8 cellular contexts compared by ENCODE assay signal in genomic region chr7:27115161-27116018, GRCh38. TPM values are rescaled to one million over a fixed set of nuclear protein-coding genes. Genes with fewer than 3 reads are reported as not detected.
DNase-seq lines count a peak whose midpoint lies in the region; ATAC-seq, FAIRE-seq and TF ChIP-seq lines count a peak whose summit lies in the region.
"Had no signal": no experiment of that assay in that cellular context is flagged by ENCODE, and none has a peak within 500 bp of the region (broad histone marks: within the 10 kb centered on the region; RNA-seq: fewer than 3 reads in every experiment).

No MANE protein-coding gene starts in this region.

- WGBS in small intestine, 3 donors: 13 to 34% (median 30%) methylated on average over 44 of the region's 44 CpGs

- TF ChIP-seq CTCF in fibroblast of mammary gland (conservative IDR thresholded peaks at IDR 0.05; ENCODE audit: control insufficient read depth, insufficient read depth, low read depth, low read length): no peak

- no peaks in the 10 kb centered on the region for H3K9me3 ChIP-seq in small intestine (ENCODE audit: control insufficient read depth, low read depth)

- H3K27me3 ChIP-seq in small intestine (ENCODE audit: control insufficient read depth in 2 of 2, insufficient read depth in 2 of 2, low read length in 2 of 2): no peaks in the 10 kb centered on the region

- H3K36me3 ChIP-seq in small intestine (ENCODE audit: control insufficient read depth in 2 of 2, insufficient read depth in 2 of 2, low read length in 2 of 2): no peaks in the 10 kb centered on the region

- H3K4me3 ChIP-seq in fibroblast of mammary gland (ENCODE audit: control insufficient read depth, low read depth, low read length) (peak overlapping the region; percentile 46), small intestine (ENCODE audit: low read depth in 1 of 2, low read length in 2 of 2) (peak overlapping the region; percentile 46 to 47)

- ATAC-seq in GM21717 (IDR thresholded peaks at IDR 0.05; ENCODE audit: unreplicated experiment) (no peak), GM18873 (IDR thresholded peaks at IDR 0.05; ENCODE audit: low FRiP score, unreplicated experiment) (no peak)

- DNase-seq in NCI-H460 (ENCODE audit: extremely low read depth, low read depth) (peak; percentile 67), fibroblast of mammary gland (ENCODE audit: low read depth) (peak; percentile 74), small intestine (peak; percentile 77), NCI-H2107 treated with DMSO at 0.1 percent for 48 hours (lab: John Stamatoyannopoulos, UW; ENCODE audit: unreplicated experiment) (no peak)
- DNase-seq: NCI-H748 treated with DMSO at 0.1 percent for 48 hours had no signal

- no peak for FAIRE-seq in small intestine (lab: Jason Lieb, UNC)
- FAIRE-seq: GM12891 had no signal

- H3K27ac ChIP-seq in small intestine (ENCODE audit: low read depth in 1 of 2, low read length in 1 of 2): peak overlapping the region; percentile 59 to 90

- peaks cover 0 to 8% of the 10 kb centered on the region in 2 donors for H3K4me1 ChIP-seq in small intestine (ENCODE audit: control insufficient read depth in 2 of 2, insufficient read depth in 1 of 2, low read depth in 1 of 2, low read length in 1 of 2)

RNA-seq across cellular contexts. Expression of gene HOXA2, which starts 12.9 kb away (rescaled TPM):
- total RNA-seq in NCI-H460 (2014; rRNA removed; shearing (Covaris generic)): 1.8 and 3.0 TPM in 2 replicates
- 3.7 and 3.8 TPM in 2 replicates for polyA plus RNA-seq in NCI-H460 (2014; cell fraction: nucleus; rRNA removed)
- polyA plus RNA-seq in small intestine: under 1 TPM in 1 of 3 donors, not detected in 2; 0.97 TPM

RNA-seq across cellular contexts. Expression of gene HOXA4, which starts 15.2 kb away (rescaled TPM):
- 0.57 and 0.61 TPM in 2 replicates for total RNA-seq in NCI-H460 (2014; rRNA removed; shearing (Covaris generic))
- 1.0 and 3.8 TPM in 2 replicates for polyA plus RNA-seq in NCI-H460 (2014; cell fraction: nucleus; rRNA removed)
- 1 to 10 TPM in 2 of 3 donors, not detected in 1; 2.4 to 7.9 TPM for polyA plus RNA-seq in small intestine

RNA-seq across cellular contexts. Expression of gene HOXA1, which starts 19.6 kb away (rescaled TPM):
- total RNA-seq in NCI-H460 (2014; rRNA removed; shearing (Covaris generic)): 0.87 TPM in 1 of 2 replicates, not detected in the other
- 0.20 and 0.76 TPM in 2 replicates for polyA plus RNA-seq in NCI-H460 (2014; cell fraction: nucleus; rRNA removed)
- under 1 TPM in 2 of 3 donors, not detected in 1; 0.49 to 0.81 TPM for polyA plus RNA-seq in small intestine

RNA-seq across cellular contexts. Expression of gene HOXA5, which starts 28.1 kb away (rescaled TPM):
- total RNA-seq in NCI-H460 (2014; rRNA removed; shearing (Covaris generic)): 7.5 and 12.8 TPM in 2 replicates
- 2.1 and 9.4 TPM in 2 replicates for polyA plus RNA-seq in NCI-H460 (2014; cell fraction: nucleus; rRNA removed)
- polyA plus RNA-seq in small intestine: 1 to 10 TPM in 2 of 3 donors, under 1 TPM in 1; 0.45 to 7.7 (median 2.4) TPM

RNA-seq across cellular contexts. Expression of gene HOXA6, which starts 32.2 kb away (rescaled TPM):
- total RNA-seq in NCI-H460 (2014; rRNA removed; shearing (Covaris generic)): 6.7 and 8.3 TPM in 2 replicates
- polyA plus RNA-seq in NCI-H460 (2014; cell fraction: nucleus; rRNA removed): 8.1 and 18.4 TPM in 2 replicates
- under 1 TPM in 2 of 3 donors, not detected in 1; 0.46 to 0.81 TPM for polyA plus RNA-seq in small intestine
